1 cellular context compared by ENCODE assay signal in genomic region chr4:56606385-56606784, GRCh38.
TF ChIP-seq lines count a peak whose summit lies in the region.

No MANE protein-coding gene starts in this region.

TF ChIP-seq in GM23338, 12 proteins besides CTCF, POLR2A, EP300 and RAD21 (continued from another document):
- TF ChIP-seq ZNF462 (CRISPR knock-in tag; IDR thresholded peaks at IDR 0.05) (no peak), STAT1 (IDR thresholded peaks at IDR 0.05; ENCODE audit: unreplicated experiment) (no peak), ETS1 (IDR thresholded peaks at IDR 0.05) (no peak), ZNF114 (CRISPR knock-in tag; IDR thresholded peaks at IDR 0.05) (no peak), EZH2phosphoT487 (IDR thresholded peaks at IDR 0.05; ENCODE audit: unreplicated experiment) (no peak), JUNB (IDR thresholded peaks at IDR 0.05; ENCODE audit: unreplicated experiment) (no peak)
